Comparison of ENCODE assay signal across 1 cellular context in the genomic region with DNA sequence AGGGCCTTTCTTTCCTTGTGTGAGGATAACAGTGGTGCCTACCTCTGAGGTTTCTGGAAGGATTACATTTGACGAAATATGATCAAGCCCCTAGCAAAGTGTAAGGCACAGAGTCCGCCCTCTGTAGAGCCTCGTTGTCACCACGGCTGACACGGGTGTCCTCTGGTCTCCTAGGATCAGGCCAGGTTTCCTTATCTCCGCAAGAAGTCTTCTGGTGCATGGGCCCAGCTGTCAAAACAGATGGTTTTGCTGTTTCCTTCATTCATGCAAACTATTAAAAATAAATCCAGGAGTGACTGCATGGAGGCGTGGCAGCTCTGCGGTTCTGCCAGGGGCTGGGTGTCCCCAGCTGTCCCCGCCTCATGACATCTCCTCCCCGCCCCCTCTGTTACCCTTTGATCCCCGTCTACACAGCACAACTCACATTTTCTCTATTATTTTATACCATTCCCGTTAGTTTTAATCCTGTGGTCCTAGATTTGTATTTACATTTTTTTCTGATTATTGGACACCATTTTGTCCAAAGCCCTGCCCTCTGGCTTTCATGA.
A peak's percentile ranks its signal among the peaks of the same experiment; 100 is the strongest.
TF ChIP-seq lines count a peak whose summit lies in the region.

No MANE protein-coding gene starts in this region.

TF ChIP-seq in K562, 482 proteins besides CTCF, POLR2A, EP300 and RAD21 (continued from another document):
- TF ChIP-seq, protein P1, sequence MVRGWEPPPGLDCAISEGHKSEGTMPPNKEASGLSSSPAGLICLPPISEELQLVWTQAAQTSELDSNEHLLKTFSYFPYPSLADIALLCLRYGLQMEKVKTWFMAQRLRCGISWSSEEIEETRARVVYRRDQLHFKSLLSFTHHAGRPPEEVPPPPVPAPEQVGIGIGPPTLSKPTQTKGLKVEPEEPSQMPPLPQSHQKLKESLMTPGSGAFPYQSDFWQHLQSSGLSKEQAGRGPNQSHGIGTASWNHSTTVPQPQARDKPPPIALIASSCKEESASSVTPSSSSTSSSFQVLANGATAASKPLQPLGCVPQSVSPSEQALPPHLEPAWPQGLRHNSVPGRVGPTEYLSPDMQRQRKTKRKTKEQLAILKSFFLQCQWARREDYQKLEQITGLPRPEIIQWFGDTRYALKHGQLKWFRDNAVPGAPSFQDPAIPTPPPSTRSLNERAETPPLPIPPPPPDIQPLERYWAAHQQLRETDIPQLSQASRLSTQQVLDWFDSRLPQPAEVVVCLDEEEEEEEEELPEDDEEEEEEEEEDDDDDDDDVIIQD (CRISPR knock-in tag; IDR thresholded peaks at IDR 0.05), result no peak
- TF ChIP-seq ELK3 (CRISPR knock-in tag; IDR thresholded peaks at IDR 0.05), result no peak
- TF ChIP-seq ZSCAN29 (IDR thresholded peaks at IDR 0.05), result peak; percentile 54; the same call in 1 of the 2 replicates
- TF ChIP-seq TEAD2 (tag; IDR thresholded peaks at IDR 0.05), result no peak
- no peak for TF ChIP-seq ZNF408 (CRISPR knock-in tag; IDR thresholded peaks at IDR 0.05; ENCODE audit: low read depth)
- TF ChIP-seq XRCC3 (IDR thresholded peaks at IDR 0.05), result no peak
- no peak for TF ChIP-seq FOSL1 (tag; conservative IDR thresholded peaks at IDR 0.05)
- no peak for TF ChIP-seq SRSF3 (IDR thresholded peaks at IDR 0.05; ENCODE audit: insufficient read depth, low read length)
- no peak for TF ChIP-seq SMARCB1 (IDR thresholded peaks at IDR 0.05; ENCODE audit: insufficient read length, low read depth)
- no peak for TF ChIP-seq SMARCA5 (IDR thresholded peaks at IDR 0.05)
- no peak for TF ChIP-seq ZNF764 (CRISPR knock-in tag; IDR thresholded peaks at IDR 0.05; ENCODE audit: low read depth)
- no peak for TF ChIP-seq NCOA2 (IDR thresholded peaks at IDR 0.05; ENCODE audit: partially characterized antibody in 2 of 2)
- no peak for TF ChIP-seq TBP (optimal IDR thresholded peaks at IDR 0.05; ENCODE audit: low read depth, low read length)
- peak; percentile 55 for TF ChIP-seq CBFA2T3 (IDR thresholded peaks at IDR 0.05)
- 0 out of 2 replicates have a peak, but pooled peaks have one; percentile 28 for TF ChIP-seq TFAP4 (CRISPR knock-in tag; IDR thresholded peaks at IDR 0.05; ENCODE audit: borderline replicate concordance)
- TF ChIP-seq OTX1 (CRISPR knock-in tag; IDR thresholded peaks at IDR 0.05), result no peak
- TF ChIP-seq, protein P2, sequence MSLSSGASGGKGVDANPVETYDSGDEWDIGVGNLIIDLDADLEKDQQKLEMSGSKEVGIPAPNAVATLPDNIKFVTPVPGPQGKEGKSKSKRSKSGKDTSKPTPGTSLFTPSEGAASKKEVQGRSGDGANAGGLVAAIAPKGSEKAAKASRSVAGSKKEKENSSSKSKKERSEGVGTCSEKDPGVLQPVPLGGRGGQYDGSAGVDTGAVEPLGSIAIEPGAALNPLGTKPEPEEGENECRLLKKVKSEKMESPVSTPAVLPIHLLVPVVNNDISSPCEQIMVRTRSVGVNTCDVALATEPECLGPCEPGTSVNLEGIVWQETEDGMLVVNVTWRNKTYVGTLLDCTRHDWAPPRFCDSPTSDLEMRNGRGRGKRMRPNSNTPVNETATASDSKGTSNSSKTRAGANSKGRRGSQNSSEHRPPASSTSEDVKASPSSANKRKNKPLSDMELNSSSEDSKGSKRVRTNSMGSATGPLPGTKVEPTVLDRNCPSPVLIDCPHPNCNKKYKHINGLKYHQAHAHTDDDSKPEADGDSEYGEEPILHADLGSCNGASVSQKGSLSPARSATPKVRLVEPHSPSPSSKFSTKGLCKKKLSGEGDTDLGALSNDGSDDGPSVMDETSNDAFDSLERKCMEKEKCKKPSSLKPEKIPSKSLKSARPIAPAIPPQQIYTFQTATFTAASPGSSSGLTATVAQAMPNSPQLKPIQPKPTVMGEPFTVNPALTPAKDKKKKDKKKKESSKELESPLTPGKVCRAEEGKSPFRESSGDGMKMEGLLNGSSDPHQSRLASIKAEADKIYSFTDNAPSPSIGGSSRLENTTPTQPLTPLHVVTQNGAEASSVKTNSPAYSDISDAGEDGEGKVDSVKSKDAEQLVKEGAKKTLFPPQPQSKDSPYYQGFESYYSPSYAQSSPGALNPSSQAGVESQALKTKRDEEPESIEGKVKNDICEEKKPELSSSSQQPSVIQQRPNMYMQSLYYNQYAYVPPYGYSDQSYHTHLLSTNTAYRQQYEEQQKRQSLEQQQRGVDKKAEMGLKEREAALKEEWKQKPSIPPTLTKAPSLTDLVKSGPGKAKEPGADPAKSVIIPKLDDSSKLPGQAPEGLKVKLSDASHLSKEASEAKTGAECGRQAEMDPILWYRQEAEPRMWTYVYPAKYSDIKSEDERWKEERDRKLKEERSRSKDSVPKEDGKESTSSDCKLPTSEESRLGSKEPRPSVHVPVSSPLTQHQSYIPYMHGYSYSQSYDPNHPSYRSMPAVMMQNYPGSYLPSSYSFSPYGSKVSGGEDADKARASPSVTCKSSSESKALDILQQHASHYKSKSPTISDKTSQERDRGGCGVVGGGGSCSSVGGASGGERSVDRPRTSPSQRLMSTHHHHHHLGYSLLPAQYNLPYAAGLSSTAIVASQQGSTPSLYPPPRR (CRISPR knock-in tag; IDR thresholded peaks at IDR 0.05; ENCODE audit: borderline replicate concordance), result no peak
- no peak for TF ChIP-seq LARP7 (IDR thresholded peaks at IDR 0.05)
- no peak for TF ChIP-seq SMARCA4 (IDR thresholded peaks at IDR 0.05)
- TF ChIP-seq, protein P3, sequence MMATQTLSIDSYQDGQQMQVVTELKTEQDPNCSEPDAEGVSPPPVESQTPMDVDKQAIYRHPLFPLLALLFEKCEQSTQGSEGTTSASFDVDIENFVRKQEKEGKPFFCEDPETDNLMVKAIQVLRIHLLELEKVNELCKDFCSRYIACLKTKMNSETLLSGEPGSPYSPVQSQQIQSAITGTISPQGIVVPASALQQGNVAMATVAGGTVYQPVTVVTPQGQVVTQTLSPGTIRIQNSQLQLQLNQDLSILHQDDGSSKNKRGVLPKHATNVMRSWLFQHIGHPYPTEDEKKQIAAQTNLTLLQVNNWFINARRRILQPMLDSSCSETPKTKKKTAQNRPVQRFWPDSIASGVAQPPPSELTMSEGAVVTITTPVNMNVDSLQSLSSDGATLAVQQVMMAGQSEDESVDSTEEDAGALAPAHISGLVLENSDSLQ (IDR thresholded peaks at IDR 0.05), result 0 out of 2 replicates have a peak, but pooled peaks have one; percentile 11
- TF ChIP-seq CREBBP (IDR thresholded peaks at IDR 0.05; ENCODE audit: low read depth, low read length), result no peak
- no peak for TF ChIP-seq FOXA3 (CRISPR knock-in tag; conservative IDR thresholded peaks at IDR 0.05 in 1 of 2, IDR thresholded peaks at IDR 0.05 in 1 of 2)
- peak; percentile 39; the same call in 1 of the 2 replicates for TF ChIP-seq CBFA2T2 (conservative IDR thresholded peaks at IDR 0.05)
- TF ChIP-seq, protein P4, sequence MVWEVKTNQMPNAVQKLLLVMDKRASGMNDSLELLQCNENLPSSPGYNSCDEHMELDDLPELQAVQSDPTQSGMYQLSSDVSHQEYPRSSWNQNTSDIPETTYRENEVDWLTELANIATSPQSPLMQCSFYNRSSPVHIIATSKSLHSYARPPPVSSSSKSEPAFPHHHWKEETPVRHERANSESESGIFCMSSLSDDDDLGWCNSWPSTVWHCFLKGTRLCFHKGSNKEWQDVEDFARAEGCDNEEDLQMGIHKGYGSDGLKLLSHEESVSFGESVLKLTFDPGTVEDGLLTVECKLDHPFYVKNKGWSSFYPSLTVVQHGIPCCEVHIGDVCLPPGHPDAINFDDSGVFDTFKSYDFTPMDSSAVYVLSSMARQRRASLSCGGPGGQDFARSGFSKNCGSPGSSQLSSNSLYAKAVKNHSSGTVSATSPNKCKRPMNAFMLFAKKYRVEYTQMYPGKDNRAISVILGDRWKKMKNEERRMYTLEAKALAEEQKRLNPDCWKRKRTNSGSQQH (CRISPR knock-in tag; IDR thresholded peaks at IDR 0.05), result no peak
- TF ChIP-seq MEIS2 (IDR thresholded peaks at IDR 0.05; ENCODE audit: partially characterized antibody), result peak; percentile 6
- TF ChIP-seq CEBPZ (IDR thresholded peaks at IDR 0.05; ENCODE audit: borderline replicate concordance, low read depth, low read length), result no peak
- no peak for TF ChIP-seq KHSRP (IDR thresholded peaks at IDR 0.05)
- TF ChIP-seq ZNF140 (CRISPR knock-in tag; IDR thresholded peaks at IDR 0.05), result no peak
- no peak for TF ChIP-seq HMG20B (CRISPR knock-in tag; IDR thresholded peaks at IDR 0.05)
- TF ChIP-seq TFAM (CRISPR knock-in tag; conservative IDR thresholded peaks at IDR 0.05), result no peak
- no peak for TF ChIP-seq KLF13 (tag; IDR thresholded peaks at IDR 0.05; ENCODE audit: borderline replicate concordance, low read depth)
- no peak for TF ChIP-seq RFX1 (IDR thresholded peaks at IDR 0.05)
- TF ChIP-seq POLR2G (IDR thresholded peaks at IDR 0.05; ENCODE audit: low read depth, low read length), result no peak
- no peak for TF ChIP-seq POLR2AphosphoS5 (IDR thresholded peaks at IDR 0.05; ENCODE audit: control insufficient read depth, insufficient read depth, low read depth, low read length)
- TF ChIP-seq ARID3A (IDR thresholded peaks at IDR 0.05; ENCODE audit: borderline replicate concordance, low read depth, low read length), result no peak
- no peak for TF ChIP-seq ZNF717 (CRISPR knock-in tag; IDR thresholded peaks at IDR 0.05)
